23 cellular contexts compared by ENCODE assay signal in the genomic region with DNA sequence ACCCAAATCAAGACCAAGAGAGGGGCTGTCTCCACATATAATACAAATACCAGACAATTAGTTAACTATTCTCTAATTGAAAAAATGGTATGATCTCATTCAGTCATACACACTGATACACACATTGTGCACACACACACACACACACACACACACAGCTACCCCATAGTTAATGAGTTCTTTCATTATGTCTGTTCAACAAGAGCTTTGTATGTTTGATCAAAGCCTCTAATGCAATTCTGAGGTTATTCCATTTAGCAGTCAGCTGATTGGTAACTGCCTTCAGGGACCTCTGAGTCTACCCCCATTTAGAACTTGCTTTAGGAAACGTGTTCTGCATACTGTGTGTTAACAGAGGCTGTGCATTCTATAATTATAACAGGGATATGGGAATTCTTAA.
"Had no signal": no experiment of that assay in that cellular context is flagged by ENCODE, and none has a peak within 500 bp of the region (broad histone marks: within the 10 kb centered on the region; RNA-seq: fewer than 3 reads in every experiment).

No MANE protein-coding gene starts in this region.

- H3K27ac ChIP-seq: esophagus muscularis mucosa, left lung, ovary, thyroid gland had no signal

- H3K27me3 Mint-ChIP-seq: activated B cell treated with CpG ODN at 0.5 μM for 24 hours; activated CD4-positive, alpha-beta memory T cell treated with anti-CD3 and anti-CD28 coated beads, Interleukin-2, amount 10 ng/mL, durations not matched to agents 7 days and 5 days; activated CD8-positive, alpha-beta memory T cell treated with anti-CD3 and anti-CD28 coated beads, Interleukin-2, amount 10 ng/mL, durations not matched to agents 7 days and 5 days; activated naive CD8-positive, alpha-beta T cell; memory B cell; naive B cell; T-cell had no signal

- H3K9me3 Mint-ChIP-seq: activated B cell treated with CpG ODN at 0.5 μM for 24 hours had no signal

- H3K27me3 ChIP-seq: esophagus muscularis mucosa, left lung, ovary, thyroid gland had no signal

- H3K9ac ChIP-seq: SK-N-SH had no signal

- DNase-seq: activated B cell treated with CpG ODN at 0.5 μM for 24 hours; activated CD4-positive, alpha-beta memory T cell treated with anti-CD3 and anti-CD28 coated beads, Interleukin-2, amount 10 ng/mL, durations not matched to agents 7 days and 5 days; activated CD4-positive, alpha-beta T cell treated with anti-CD3 and anti-CD28 coated beads for 4 hours; activated CD8-positive, alpha-beta memory T cell treated with anti-CD3 and anti-CD28 coated beads, Interleukin-2, amount 10 ng/mL, durations not matched to agents 7 days and 5 days; central memory CD4-positive, alpha-beta T cell; cortex of kidney; effector CD4-positive, alpha-beta T cell; kidney; left lung; mucosa of descending colon; naive B cell; ovary; SK-N-SH; stimulated activated CD4-positive, alpha-beta T cell treated with anti-CD3 and anti-CD28 coated beads, Interleukin-4, amount 100 ng/mL, for 24 hours; T-cell; T-helper 9 cell; thyroid gland had no signal

- ATAC-seq: activated CD8-positive, alpha-beta memory T cell treated with anti-CD3 and anti-CD28 coated beads, Interleukin-2, amount 10 ng/mL, durations not matched to agents 7 days and 5 days; left lung; mucosa of descending colon; sciatic nerve; stimulated activated effector memory CD8-positive, alpha-beta T cell treated with anti-CD3 and anti-CD28 coated beads, Interleukin-12 subunit alpha, Interleukin-12 subunit beta, amount 100 ng/mL, for 72 hours; T-cell had no signal

- FAIRE-seq: kidney had no signal

- H3K36me3 Mint-ChIP-seq: activated CD8-positive, alpha-beta memory T cell treated with anti-CD3 and anti-CD28 coated beads, Interleukin-2, amount 10 ng/mL, durations not matched to agents 7 days and 5 days; activated naive CD8-positive, alpha-beta T cell; memory B cell; naive B cell; stimulated activated effector memory CD8-positive, alpha-beta T cell treated with anti-CD3 and anti-CD28 coated beads, Interleukin-12 subunit alpha, Interleukin-12 subunit beta, amount 100 ng/mL, for 72 hours; T-cell had no signal

- H3K4me1 Mint-ChIP-seq: activated B cell treated with CpG ODN at 0.5 μM for 24 hours; activated CD4-positive, alpha-beta memory T cell treated with anti-CD3 and anti-CD28 coated beads, Interleukin-2, amount 10 ng/mL, durations not matched to agents 7 days and 5 days; activated CD8-positive, alpha-beta memory T cell treated with anti-CD3 and anti-CD28 coated beads, Interleukin-2, amount 10 ng/mL, durations not matched to agents 7 days and 5 days; memory B cell; naive B cell; stimulated activated effector memory CD8-positive, alpha-beta T cell treated with anti-CD3 and anti-CD28 coated beads, Interleukin-12 subunit alpha, Interleukin-12 subunit beta, amount 100 ng/mL, for 72 hours; T-cell had no signal

- H3K36me3 ChIP-seq: esophagus muscularis mucosa, left lung, ovary, thyroid gland had no signal

- H3K4me2 ChIP-seq: SK-N-SH had no signal

- H3K4me3 ChIP-seq: esophagus muscularis mucosa, left lung, mucosa of descending colon, ovary, thyroid gland had no signal

- H3K4me3 Mint-ChIP-seq: activated B cell treated with CpG ODN at 0.5 μM for 24 hours; activated CD4-positive, alpha-beta memory T cell treated with anti-CD3 and anti-CD28 coated beads, Interleukin-2, amount 10 ng/mL, durations not matched to agents 7 days and 5 days; activated CD8-positive, alpha-beta memory T cell treated with anti-CD3 and anti-CD28 coated beads, Interleukin-2, amount 10 ng/mL, durations not matched to agents 7 days and 5 days; activated naive CD8-positive, alpha-beta T cell; memory B cell; naive B cell; neural crest cell; stimulated activated effector memory CD8-positive, alpha-beta T cell treated with anti-CD3 and anti-CD28 coated beads, Interleukin-12 subunit alpha, Interleukin-12 subunit beta, amount 100 ng/mL, for 72 hours; T-cell had no signal

- H3K27ac Mint-ChIP-seq: activated B cell treated with CpG ODN at 0.5 μM for 24 hours; activated CD4-positive, alpha-beta memory T cell treated with anti-CD3 and anti-CD28 coated beads, Interleukin-2, amount 10 ng/mL, durations not matched to agents 7 days and 5 days; activated CD8-positive, alpha-beta memory T cell treated with anti-CD3 and anti-CD28 coated beads, Interleukin-2, amount 10 ng/mL, durations not matched to agents 7 days and 5 days; activated naive CD8-positive, alpha-beta T cell; memory B cell; naive B cell; stimulated activated effector memory CD8-positive, alpha-beta T cell treated with anti-CD3 and anti-CD28 coated beads, Interleukin-12 subunit alpha, Interleukin-12 subunit beta, amount 100 ng/mL, for 72 hours; T-cell had no signal

- H3K9me3 ChIP-seq: esophagus muscularis mucosa, left lung, mucosa of descending colon, ovary, SK-N-SH, thyroid gland had no signal

- H3K4me1 ChIP-seq: esophagus muscularis mucosa, left lung, thyroid gland had no signal
